25 cellular contexts compared by ENCODE assay signal in the genomic region with DNA sequence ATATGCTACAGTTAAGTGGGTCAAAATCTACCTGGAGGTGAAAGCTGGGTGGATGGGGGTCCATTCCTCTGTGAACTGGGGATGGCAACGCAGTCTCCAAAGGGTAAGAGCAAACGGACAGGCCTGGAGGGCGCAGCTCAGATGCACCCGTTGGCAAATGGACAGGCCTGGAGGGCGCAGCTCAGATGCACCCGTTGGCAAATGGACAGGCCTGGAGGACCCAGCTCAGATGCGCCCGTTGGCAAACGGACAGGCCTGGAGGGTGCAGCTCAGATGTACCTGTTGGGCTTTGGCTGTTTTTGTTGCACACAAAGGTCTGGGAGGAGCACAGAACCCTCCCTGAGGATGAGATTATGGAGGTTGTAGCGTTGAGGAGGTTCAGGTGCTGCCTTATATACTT.
"Had no signal": no experiment of that assay in that cellular context is flagged by ENCODE, and none has a peak within 500 bp of the region (broad histone marks: within the 10 kb centered on the region; RNA-seq: fewer than 3 reads in every experiment).

No MANE protein-coding gene starts in this region.

- ATAC-seq: effector memory CD8-positive, alpha-beta T cell; gastrocnemius medialis; heart right ventricle; left colon; left lobe of liver; lower lobe of right lung had no signal

- H3K27ac ChIP-seq: colonic mucosa, epithelial cell of prostate, gastrocnemius medialis, heart right ventricle, left ventricle myocardium inferior, lower lobe of right lung had no signal

- H3K36me3 ChIP-seq: colonic mucosa, esophagus squamous epithelium, gastrocnemius medialis, heart right ventricle, left ventricle myocardium inferior, lower lobe of right lung had no signal

- H3K4me3 Mint-ChIP-seq: dendritic cell treated with granulocyte-macrophage colony-stimulating factor and Interleukin-4, amounts not matched to agents 40 ng/mL and 50 ng/mL, for 4 days; effector memory CD8-positive, alpha-beta T cell; endodermal cell; memory B cell; naive B cell had no signal

- H3K36me3 Mint-ChIP-seq: naive B cell had no signal

- H3K9me3 ChIP-seq: colonic mucosa, esophagus squamous epithelium, gastrocnemius medialis, left ventricle myocardium inferior, lower lobe of right lung had no signal

- H3K4me3 ChIP-seq: colonic mucosa, esophagus squamous epithelium, gastrocnemius medialis, heart right ventricle, left ventricle myocardium inferior, lower lobe of right lung had no signal

- H3K9me3 Mint-ChIP-seq: dendritic cell treated with granulocyte-macrophage colony-stimulating factor and Interleukin-4, amounts not matched to agents 40 ng/mL and 50 ng/mL, for 4 days; effector memory CD8-positive, alpha-beta T cell had no signal

- H3K27me3 ChIP-seq: colonic mucosa, esophagus squamous epithelium, gastrocnemius medialis, heart right ventricle had no signal

- H3K27ac Mint-ChIP-seq: dendritic cell treated with granulocyte-macrophage colony-stimulating factor and Interleukin-4, amounts not matched to agents 40 ng/mL and 50 ng/mL, for 4 days; endodermal cell; memory B cell had no signal

- H3K27me3 Mint-ChIP-seq: dendritic cell treated with granulocyte-macrophage colony-stimulating factor and Interleukin-4, amounts not matched to agents 40 ng/mL and 50 ng/mL, for 4 days; memory B cell; naive B cell had no signal

- H3K4me1 ChIP-seq: colonic mucosa, gastrocnemius medialis, heart right ventricle, left ventricle myocardium inferior, lower lobe of right lung had no signal

- H3K4me1 Mint-ChIP-seq: memory B cell, naive B cell had no signal

- DNase-seq: colonic mucosa; cortex of kidney; effector CD8-positive, alpha-beta T cell; effector memory CD8-positive, alpha-beta T cell; endodermal cell; esophagus squamous epithelium; foreskin fibroblast; foreskin melanocyte; gastrocnemius medialis; glutamatergic neuron; heart right ventricle; hippocampal formation; kidney; kidney glomerular epithelial cell; left colon; left ventricle myocardium inferior; lower lobe of right lung; mammary epithelial cell; mesendoderm; midbrain; naive B cell had no signal
